ENCODE assay signal across 28 cellular contexts in genomic region chr7:67426654-67427053, GRCh38.
"Had no signal": no experiment of that assay in that cellular context is flagged by ENCODE, and none has a peak within 500 bp of the region (broad histone marks: within the 10 kb centered on the region; RNA-seq: fewer than 3 reads in every experiment).

No MANE protein-coding gene starts in this region.

- H3K9me3 ChIP-seq: colonic mucosa, esophagus muscularis mucosa, esophagus squamous epithelium, gastrocnemius medialis, gastroesophageal sphincter, heart left ventricle, heart right ventricle had no signal

- H3K36me3 ChIP-seq: colonic mucosa, esophagus muscularis mucosa, esophagus squamous epithelium, gastrocnemius medialis, gastroesophageal sphincter, heart left ventricle, heart right ventricle had no signal

- DNase-seq: colonic mucosa; cortex of kidney; dermis blood vessel endothelial cell; dorsolateral prefrontal cortex; effector CD4-positive, alpha-beta T cell; effector CD8-positive, alpha-beta T cell; effector memory CD4-positive, alpha-beta T cell; effector memory CD8-positive, alpha-beta T cell; endodermal cell; erythroblast; esophagus squamous epithelium; foreskin fibroblast; foreskin keratinocyte; foreskin melanocyte; gastrocnemius medialis; glutamatergic neuron; head of caudate nucleus; heart left ventricle; heart right ventricle had no signal

- FAIRE-seq: colon, endometrium, endothelial cell of umbilical vein, frontal cortex had no signal

- H3K4me1 ChIP-seq: colonic mucosa, esophagus squamous epithelium, foreskin keratinocyte, gastrocnemius medialis, heart left ventricle, heart right ventricle had no signal

- H3K27ac ChIP-seq: colonic mucosa, coronary artery, dorsolateral prefrontal cortex, epithelial cell of prostate, esophagus muscularis mucosa, esophagus squamous epithelium, foreskin keratinocyte, gastrocnemius medialis, gastroesophageal sphincter, heart left ventricle, heart right ventricle had no signal

- H3K27me3 ChIP-seq: colonic mucosa, esophagus muscularis mucosa, esophagus squamous epithelium, foreskin keratinocyte, gastrocnemius medialis had no signal

- ATAC-seq: effector memory CD8-positive, alpha-beta T cell; esophagus mucosa; foreskin keratinocyte; gastrocnemius medialis; gastroesophageal sphincter; heart left ventricle; heart right ventricle had no signal

- H3K4me3 ChIP-seq: colonic mucosa, coronary artery, dorsolateral prefrontal cortex, esophagus muscularis mucosa, esophagus squamous epithelium, gastrocnemius medialis, gastroesophageal sphincter, heart left ventricle, heart right ventricle had no signal
